2 cellular contexts compared by ENCODE assay signal in genomic region chr6:143286280-143286795, GRCh38.
TF ChIP-seq lines count a peak whose summit lies in the region.

No MANE protein-coding gene starts in this region.

TF ChIP-seq in IMR-90, 13 proteins besides CTCF, POLR2A, EP300 and RAD21:
- TF ChIP-seq FOS (IDR thresholded peaks at IDR 0.05; ENCODE audit: low read depth, low read length) (no peak), CEBPB (IDR thresholded peaks at IDR 0.05; ENCODE audit: low read depth, low read length) (no peak), CHD1 (IDR thresholded peaks at IDR 0.05; ENCODE audit: low read depth, low read length) (no peak), USF2 (IDR thresholded peaks at IDR 0.05; ENCODE audit: low read depth, low read length) (no peak), MAZ (IDR thresholded peaks at IDR 0.05; ENCODE audit: borderline replicate concordance, low read depth, low read length) (no peak), RCOR1 (IDR thresholded peaks at IDR 0.05; ENCODE audit: insufficient replicate concordance, low read length) (no peak), MXI1 (IDR thresholded peaks at IDR 0.05; ENCODE audit: borderline replicate concordance, low read depth, low read length) (no peak), MAFK (IDR thresholded peaks at IDR 0.05; ENCODE audit: low read depth, low read length) (no peak), BHLHE40 (IDR thresholded peaks at IDR 0.05; ENCODE audit: low read depth, low read length) (no peak)

TF ChIP-seq in HEK293T, 16 proteins besides CTCF, POLR2A, EP300 and RAD21:
- TF ChIP-seq FOXM1 (IDR thresholded peaks at IDR 0.05; ENCODE audit: borderline replicate concordance) (no peak), LEF1 (IDR thresholded peaks at IDR 0.05; ENCODE audit: borderline replicate concordance) (no peak), FOXK2 (IDR thresholded peaks at IDR 0.05) (no peak), CTBP1 (IDR thresholded peaks at IDR 0.05; ENCODE audit: borderline replicate concordance) (no peak), BHLHE40 (IDR thresholded peaks at IDR 0.05; ENCODE audit: borderline replicate concordance) (no peak), L3MBTL2 (conservative IDR thresholded peaks at IDR 0.05) (no peak), FOXA1 (IDR thresholded peaks at IDR 0.05) (no peak), NFRKB (IDR thresholded peaks at IDR 0.05) (no peak), HDGF (IDR thresholded peaks at IDR 0.05; ENCODE audit: borderline replicate concordance) (no peak)
